8 cellular contexts compared by ENCODE assay signal in the genomic region with DNA sequence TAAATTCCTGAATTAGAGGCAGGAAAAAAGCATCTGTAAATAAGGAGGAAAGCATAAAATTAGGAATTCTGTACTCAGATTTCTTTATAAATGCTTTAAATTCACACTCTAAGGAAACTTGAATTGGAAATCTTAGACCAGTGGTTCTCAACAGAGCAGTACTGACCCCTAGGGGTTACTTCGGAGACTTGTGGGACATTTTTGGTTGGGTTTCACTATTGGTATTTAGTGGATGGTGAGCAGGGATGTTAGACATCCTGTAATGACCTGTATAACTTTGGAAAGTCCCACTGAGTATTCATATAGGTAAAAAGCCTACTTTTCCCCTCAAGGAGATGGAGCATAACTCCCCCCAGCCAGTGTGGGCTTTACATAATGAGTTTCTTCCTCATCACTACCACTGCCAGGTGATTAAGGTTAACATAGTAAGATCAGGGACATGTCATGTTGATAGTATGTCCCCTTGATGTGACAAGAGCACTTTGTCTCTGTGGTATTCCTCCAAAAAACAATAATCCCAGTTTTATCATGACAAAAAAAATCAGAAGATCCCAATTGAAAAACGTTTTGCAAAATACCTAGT. TPM values are rescaled to one million over a fixed set of nuclear protein-coding genes. Genes with fewer than 3 reads are reported as not detected.
A peak's percentile ranks its signal among the peaks of the same experiment; 100 is the strongest.
DNase-seq lines count a peak whose midpoint lies in the region; ATAC-seq and TF ChIP-seq lines count a peak whose summit lies in the region.

No MANE protein-coding gene starts in this region.

- no peaks in the 10 kb centered on the region for H3K4me1 Mint-ChIP-seq in WTC11
- H3K4me1 Mint-ChIP-seq in natural killer cell: peaks cover 6 to 16% of the 10 kb centered on the region in 2 donors

- H3K36me3 Mint-ChIP-seq in WTC11 (peaks cover 23% of the 10 kb centered on the region), natural killer cell (peaks cover 14% of the 10 kb centered on the region)

- TF ChIP-seq CTCF in GM12875 (IDR thresholded peaks at IDR 0.05; ENCODE audit: borderline replicate concordance, insufficient read depth, low read depth, low read length) (peak; percentile 49; the same call in 1 of the 2 replicates), WTC11 (IDR thresholded peaks at IDR 0.05) (peak; percentile 54; the same call in 1 of the 2 replicates), epithelial cell of proximal tubule (conservative IDR thresholded peaks at IDR 0.05; ENCODE audit: low read depth, low read length) (peak; percentile 87), natural killer cell (IDR thresholded peaks at IDR 0.05) (peak; percentile 78)

- DNase-seq in AG20443 (ENCODE audit: low spot score) (peak; percentile 80), NCI-H2029 (lab: John Stamatoyannopoulos, UW) (peak; percentile 33), WTC11 (ENCODE audit: low spot score) (no peak), epithelial cell of proximal tubule (ENCODE audit: low read depth) (no peak), natural killer cell (no peak), HK-2 (ENCODE audit: unreplicated experiment) (no peak)

- no peak overlapping the region; the same call in 1 of the 2 replicates for H3K27ac Mint-ChIP-seq in WTC11
- H3K27ac Mint-ChIP-seq in natural killer cell: no peak overlapping the region

- H3K4me3 Mint-ChIP-seq in WTC11 (no peak overlapping the region), natural killer cell (no peak overlapping the region)

- H3K27me3 Mint-ChIP-seq in WTC11 (ENCODE audit: low read depth) (no peaks in the 10 kb centered on the region; the same call in 1 of the 2 replicates), natural killer cell (ENCODE audit: low read depth in 2 of 2) (no peaks in the 10 kb centered on the region)

- POLR2A ChIA-PET in WTC11 (lab: Charles Lee): no interaction called here

- ATAC-seq in HG02642 (IDR thresholded peaks at IDR 0.05; ENCODE audit: poor library complexity, unreplicated experiment) (peak; percentile 80), WTC11 (peak; percentile 86), natural killer cell (peak; percentile 81 to 93 (median 92))

- H3K4me3 ChIP-seq in GM12875 (ENCODE audit: low read depth, low read length) (no peak overlapping the region), epithelial cell of proximal tubule (ENCODE audit: low read depth, low read length) (no peak overlapping the region)

- intact Hi-C loops in natural killer cell (cut with micrococcal nuclease): loop anchor here (1.0 kb wide), 1 partner anchor 33 kb away; the partner anchor contains the start of gene BTBD9

- CTCF ChIA-PET in WTC11 (lab: Charles Lee): interaction anchor here (1.0 kb wide), 1 partner anchor 169 kb away, joined by 3 read pairs; no protein-coding TSS in a partner anchor

- peaks cover 16% of the 10 kb centered on the region for H3K9me3 Mint-ChIP-seq in WTC11
- H3K9me3 Mint-ChIP-seq in natural killer cell: no peaks in the 10 kb centered on the region

TF ChIP-seq in WTC11, 78 proteins besides CTCF, POLR2A, EP300 and RAD21:
- no peak for TF ChIP-seq TEAD1 (CRISPR knock-in tag; IDR thresholded peaks at IDR 0.05)
- no peak for TF ChIP-seq NFE2L1 (CRISPR knock-in tag; IDR thresholded peaks at IDR 0.05)
- no peak for TF ChIP-seq ERG (CRISPR knock-in tag; IDR thresholded peaks at IDR 0.05)
- TF ChIP-seq, protein P1, sequence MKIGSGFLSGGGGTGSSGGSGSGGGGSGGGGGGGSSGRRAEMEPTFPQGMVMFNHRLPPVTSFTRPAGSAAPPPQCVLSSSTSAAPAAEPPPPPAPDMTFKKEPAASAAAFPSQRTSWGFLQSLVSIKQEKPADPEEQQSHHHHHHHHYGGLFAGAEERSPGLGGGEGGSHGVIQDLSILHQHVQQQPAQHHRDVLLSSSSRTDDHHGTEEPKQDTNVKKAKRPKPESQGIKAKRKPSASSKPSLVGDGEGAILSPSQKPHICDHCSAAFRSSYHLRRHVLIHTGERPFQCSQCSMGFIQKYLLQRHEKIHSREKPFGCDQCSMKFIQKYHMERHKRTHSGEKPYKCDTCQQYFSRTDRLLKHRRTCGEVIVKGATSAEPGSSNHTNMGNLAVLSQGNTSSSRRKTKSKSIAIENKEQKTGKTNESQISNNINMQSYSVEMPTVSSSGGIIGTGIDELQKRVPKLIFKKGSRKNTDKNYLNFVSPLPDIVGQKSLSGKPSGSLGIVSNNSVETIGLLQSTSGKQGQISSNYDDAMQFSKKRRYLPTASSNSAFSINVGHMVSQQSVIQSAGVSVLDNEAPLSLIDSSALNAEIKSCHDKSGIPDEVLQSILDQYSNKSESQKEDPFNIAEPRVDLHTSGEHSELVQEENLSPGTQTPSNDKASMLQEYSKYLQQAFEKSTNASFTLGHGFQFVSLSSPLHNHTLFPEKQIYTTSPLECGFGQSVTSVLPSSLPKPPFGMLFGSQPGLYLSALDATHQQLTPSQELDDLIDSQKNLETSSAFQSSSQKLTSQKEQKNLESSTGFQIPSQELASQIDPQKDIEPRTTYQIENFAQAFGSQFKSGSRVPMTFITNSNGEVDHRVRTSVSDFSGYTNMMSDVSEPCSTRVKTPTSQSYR (CRISPR knock-in tag; IDR thresholded peaks at IDR 0.05): no peak
- TF ChIP-seq SP1 (CRISPR knock-in tag; conservative IDR thresholded peaks at IDR 0.05): no peak
- no peak for TF ChIP-seq SOX15 (CRISPR knock-in tag; IDR thresholded peaks at IDR 0.05)
- no peak for TF ChIP-seq ZNF263 (CRISPR knock-in tag; IDR thresholded peaks at IDR 0.05; ENCODE audit: low read depth)
- TF ChIP-seq FOXP1 (CRISPR knock-in tag; IDR thresholded peaks at IDR 0.05; ENCODE audit: borderline replicate concordance): no peak
- TF ChIP-seq, protein P2, sequence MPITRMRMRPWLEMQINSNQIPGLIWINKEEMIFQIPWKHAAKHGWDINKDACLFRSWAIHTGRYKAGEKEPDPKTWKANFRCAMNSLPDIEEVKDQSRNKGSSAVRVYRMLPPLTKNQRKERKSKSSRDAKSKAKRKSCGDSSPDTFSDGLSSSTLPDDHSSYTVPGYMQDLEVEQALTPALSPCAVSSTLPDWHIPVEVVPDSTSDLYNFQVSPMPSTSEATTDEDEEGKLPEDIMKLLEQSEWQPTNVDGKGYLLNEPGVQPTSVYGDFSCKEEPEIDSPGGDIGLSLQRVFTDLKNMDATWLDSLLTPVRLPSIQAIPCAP (CRISPR knock-in tag; IDR thresholded peaks at IDR 0.05): no peak
- TF ChIP-seq TP53 (CRISPR knock-in tag; IDR thresholded peaks at IDR 0.05): no peak
- TF ChIP-seq NR2C2 (CRISPR knock-in tag; IDR thresholded peaks at IDR 0.05): no peak
- TF ChIP-seq E2F4 (CRISPR knock-in tag; IDR thresholded peaks at IDR 0.05; ENCODE audit: borderline replicate concordance, low read depth): no peak
- TF ChIP-seq, protein P3, sequence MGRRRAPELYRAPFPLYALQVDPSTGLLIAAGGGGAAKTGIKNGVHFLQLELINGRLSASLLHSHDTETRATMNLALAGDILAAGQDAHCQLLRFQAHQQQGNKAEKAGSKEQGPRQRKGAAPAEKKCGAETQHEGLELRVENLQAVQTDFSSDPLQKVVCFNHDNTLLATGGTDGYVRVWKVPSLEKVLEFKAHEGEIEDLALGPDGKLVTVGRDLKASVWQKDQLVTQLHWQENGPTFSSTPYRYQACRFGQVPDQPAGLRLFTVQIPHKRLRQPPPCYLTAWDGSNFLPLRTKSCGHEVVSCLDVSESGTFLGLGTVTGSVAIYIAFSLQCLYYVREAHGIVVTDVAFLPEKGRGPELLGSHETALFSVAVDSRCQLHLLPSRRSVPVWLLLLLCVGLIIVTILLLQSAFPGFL (CRISPR knock-in tag; IDR thresholded peaks at IDR 0.05; ENCODE audit: borderline replicate concordance): no peak
- TF ChIP-seq NR1H2 (CRISPR knock-in tag; IDR thresholded peaks at IDR 0.05): no peak

RNA-seq across cellular contexts. Expression of gene GLO1, which starts 31.0 kb away (rescaled TPM):
- total RNA-seq in WTC11 (2021) (147 to 164 TPM (median 152 TPM) in 3 replicates), epithelial cell of proximal tubule (202 and 237 TPM in 2 replicates), natural killer cell (10 to 100 TPM; 24.2 to 31.3 (median 27.6) TPM)

RNA-seq across cellular contexts. Expression of gene BTBD9, which starts 32.2 kb away (rescaled TPM):
- total RNA-seq in WTC11 (2021): 4.2 to 4.5 TPM (median 4.3 TPM) in 3 replicates
- total RNA-seq in epithelial cell of proximal tubule: 2.9 TPM in 2 replicates
- 10 to 100 TPM; 51.6 to 70.3 (median 54.3) TPM for total RNA-seq in natural killer cell

RNA-seq across cellular contexts. Expression of gene DNAH8, which starts 43.1 kb away (rescaled TPM):
- total RNA-seq in WTC11 (2021): 0.02 TPM in 1 of 3 replicates, not detected in the others
- not detected in 2 replicates for total RNA-seq in epithelial cell of proximal tubule
- total RNA-seq in natural killer cell: under 1 TPM in 1 of 3 donors, not detected in 2; 0.10 TPM

Comparison
In these comparisons a context has a peak if more than half of its experiments do, and no peak if none do; other contexts are left out.
1. DNase-seq: peak in AG20443 (single experiment) and NCI-H2029 (single experiment); none in WTC11 (single experiment), epithelial cell of proximal tubule (single experiment), natural killer cell (single experiment) and HK-2 (single experiment).
2. Peak in every context shown above with its lines, with median percentiles within 50 percentile points of each other: CTCF ChIP-seq and ATAC-seq.